8 cellular contexts compared by ENCODE assay signal in genomic region chr17:19361975-19362292, GRCh38. TPM values are rescaled to one million over a fixed set of nuclear protein-coding genes. Genes with fewer than 3 reads are reported as not detected.
DNase-seq lines count a peak whose midpoint lies in the region; ATAC-seq, FAIRE-seq and TF ChIP-seq lines count a peak whose summit lies in the region.

No MANE protein-coding gene starts in this region.

- H3K36me3 Mint-ChIP-seq in H9 (ENCODE audit: insufficient read depth in 1 of 3, low read depth in 3 of 3), result peaks cover 9 to 29% (median 26%) of the 10 kb centered on the region in 3 experiments
- H3K36me3 Mint-ChIP-seq in activated CD8-positive, alpha-beta T cell treated with anti-CD3 and anti-CD28 coated beads for 36 hours (ENCODE audit: low read depth), result no peaks in the 10 kb centered on the region

- peak overlapping the region; percentile 71 for H3K4me3 ChIP-seq in iPS-11a (ENCODE audit: low read depth, low read length)
- H3K4me3 ChIP-seq in small intestine (ENCODE audit: low read depth in 1 of 2, low read length in 2 of 2), result peak overlapping the region; percentile 47 to 71

- H3K4ac ChIP-seq in H9 (ENCODE audit: low read depth, low read length), result no peak overlapping the region

- H4K5ac ChIP-seq in H9 (ENCODE audit: insufficient read length, low read depth, low read length), result no peak overlapping the region

- peaks cover 5% of the 10 kb centered on the region; the same call in 1 of the 2 replicates for H3K27me3 Mint-ChIP-seq in H9 (ENCODE audit: low read depth)
- H3K27me3 Mint-ChIP-seq in activated CD8-positive, alpha-beta T cell treated with anti-CD3 and anti-CD28 coated beads for 36 hours, result peaks cover 4% of the 10 kb centered on the region

- no peak for TF ChIP-seq CTCF in H9 (conservative IDR thresholded peaks at IDR 0.05)
- no peak for TF ChIP-seq CTCF in activated CD8-positive, alpha-beta T cell treated with anti-CD3 and anti-CD28 coated beads for 36 hours (IDR thresholded peaks at IDR 0.05)

- intact Hi-C loops in activated CD8-positive, alpha-beta T cell treated with anti-CD3 and anti-CD28 coated beads for 36 hours (cut with micrococcal nuclease), result loop anchor here (2.0 kb wide), 1 partner anchor 85 kb away; no protein-coding TSS in a partner anchor

- no peak overlapping the region for H2BK120ac ChIP-seq in H9 (ENCODE audit: low read depth, low read length, poor library complexity, severe bottlenecking)

- peak overlapping the region; percentile 58 for H3K9ac ChIP-seq in H9 (ENCODE audit: extremely low read depth, insufficient read length, low read length)

- no peak overlapping the region; the same call in 1 of the 2 replicates for H3K14ac ChIP-seq in H9 (ENCODE audit: insufficient read depth, low read length)

- H3K79me1 ChIP-seq in H9 (ENCODE audit: insufficient read depth, low read depth, low read length, poor library complexity, severe bottlenecking), result no peaks in the 10 kb centered on the region

- no peak overlapping the region for H2BK12ac ChIP-seq in H9 (ENCODE audit: insufficient read length, low read depth, low read length)

- POLR2A ChIA-PET in activated CD8-positive, alpha-beta T cell treated with anti-CD3 and anti-CD28 coated beads for 36 hours (lab: Charles Lee), result interaction anchor here (1.2 to 1.4 kb wide), 2 partner anchors 86 to 286 kb away, joined by 4 read pairs; partner anchors contain the start of gene ALDH3A2

- H3K9me3 ChIP-seq in H9 (ENCODE audit: control insufficient read depth, low read depth, low read length), result no peaks in the 10 kb centered on the region
- no peaks in the 10 kb centered on the region for H3K9me3 ChIP-seq in small intestine (ENCODE audit: control insufficient read depth, low read depth)

- WGBS in H9 (ENCODE audit: extremely low coverage, insufficient read length, low lambda C conversion rate), result no CpG with 5 or more reads among the region's 16 CpGs
- WGBS in small intestine, 3 donors, result 8 to 15% (median 13%) methylated on average over 12 to 16 of the region's 16 CpGs

- H2AFZ ChIP-seq in H9 (ENCODE audit: low read length), result no peak overlapping the region

- no peak overlapping the region for H3K27ac ChIP-seq in H9 (ENCODE audit: insufficient read length, low read depth, low read length)
- no peak overlapping the region for H3K27ac ChIP-seq in small intestine (ENCODE audit: low read depth in 1 of 2, low read length in 1 of 2)

- DNase-seq in H9, result no peak
- DNase-seq in activated CD8-positive, alpha-beta T cell treated with anti-CD3 and anti-CD28 coated beads for 36 hours, result no peak
- no peak for DNase-seq in small intestine
- DNase-seq in NK-92 treated with Interleukin-12 subunit alpha and Interleukin-12 subunit beta, amount 100 ng/mL, for 24 hours (lab: John Stamatoyannopoulos, UW), result no peak
- DNase-seq in DMS 273 treated with DMSO at 0.1 percent for 48 hours (lab: John Stamatoyannopoulos, UW), result no peak

- H4K20me1 ChIP-seq in H9 (ENCODE audit: control insufficient read depth, insufficient read depth, insufficient read length), result no peaks in the 10 kb centered on the region

- no peak overlapping the region for H3T11ph ChIP-seq in H9 (ENCODE audit: low read length)

- H3K4me1 Mint-ChIP-seq in H9, result peaks cover 22 to 30% of the 10 kb centered on the region in 2 experiments
- H3K4me1 Mint-ChIP-seq in activated CD8-positive, alpha-beta T cell treated with anti-CD3 and anti-CD28 coated beads for 36 hours (ENCODE audit: low read depth), result peaks cover 5% of the 10 kb centered on the region

- H3K18ac ChIP-seq in H9 (ENCODE audit: insufficient read length, low read depth, low read length), result no peak overlapping the region

- H3K27me3 ChIP-seq in H9 (ENCODE audit: insufficient read depth, low read length) (no peaks in the 10 kb centered on the region), small intestine (ENCODE audit: control insufficient read depth in 2 of 2, insufficient read depth in 2 of 2, low read length in 2 of 2) (no peaks in the 10 kb centered on the region)

- H3K4me3 Mint-ChIP-seq in H9, result peak overlapping the region; percentile 84 to 88
- H3K4me3 Mint-ChIP-seq in activated CD8-positive, alpha-beta T cell treated with anti-CD3 and anti-CD28 coated beads for 36 hours, result peak overlapping the region; percentile 81

- no peaks in the 10 kb centered on the region for H3K36me3 ChIP-seq in small intestine (ENCODE audit: control insufficient read depth in 2 of 2, insufficient read depth in 2 of 2, low read length in 2 of 2)

- no peak overlapping the region for H3K56ac ChIP-seq in H9 (ENCODE audit: insufficient read length, low read depth, low read length)

- H3K4me2 ChIP-seq in H9 (ENCODE audit: insufficient read depth, insufficient read length, low read length), result peak overlapping the region; percentile 58

- 0 out of 2 replicates have a peak, but pooled peaks cover 2% of the 10 kb centered on the region for H3K79me2 ChIP-seq in H9 (ENCODE audit: insufficient read depth, low read length)

- no peak overlapping the region for H2BK5ac ChIP-seq in H9 (ENCODE audit: insufficient read length, low read length)

- no peaks in the 10 kb centered on the region for H3K4me1 ChIP-seq in H9 (ENCODE audit: insufficient read depth, low read length)
- H3K4me1 ChIP-seq in small intestine (ENCODE audit: control insufficient read depth in 2 of 2, insufficient read depth in 1 of 2, low read depth in 1 of 2, low read length in 1 of 2), result peaks cover 0 to 2% of the 10 kb centered on the region in 2 donors

- no peak overlapping the region for H2AK5ac ChIP-seq in H9 (ENCODE audit: insufficient read length, low read length)

- CTCF ChIA-PET in activated CD8-positive, alpha-beta T cell treated with anti-CD3 and anti-CD28 coated beads for 36 hours (lab: Charles Lee), result interaction anchor here (0.6 to 7.8 kb wide), 13 partner anchors 9 to 138 kb away, joined by 3 to 133 read pairs (median 7); partner anchors contain the start of gene MAPK7

- H2BK15ac ChIP-seq in H9 (ENCODE audit: low read depth, low read length), result no peak overlapping the region

- H3K23ac ChIP-seq in H9 (ENCODE audit: insufficient read length, low read depth, low read length), result no peak overlapping the region

- H4K91ac ChIP-seq in H9 (ENCODE audit: insufficient read length, low read depth, low read length), result no peak overlapping the region

- H3K9me3 Mint-ChIP-seq in H9, result no peaks in the 10 kb centered on the region; a peak in 1 of 5 replicates
- no peaks in the 10 kb centered on the region for H3K9me3 Mint-ChIP-seq in activated CD8-positive, alpha-beta T cell treated with anti-CD3 and anti-CD28 coated beads for 36 hours

- H3K27ac Mint-ChIP-seq in H9, result no peak overlapping the region
- no peak overlapping the region for H3K27ac Mint-ChIP-seq in activated CD8-positive, alpha-beta T cell treated with anti-CD3 and anti-CD28 coated beads for 36 hours

- H3K23me2 ChIP-seq in H9 (ENCODE audit: insufficient read length, low read depth, low read length, poor library complexity, severe bottlenecking), result no peaks in the 10 kb centered on the region

- H2BK20ac ChIP-seq in H9 (ENCODE audit: low read depth, low read length, poor library complexity, severe bottlenecking), result no peak overlapping the region

- no peak for FAIRE-seq in small intestine (lab: Jason Lieb, UNC)

- no peak overlapping the region for H4K8ac ChIP-seq in H9 (replicated peaks; ENCODE audit: insufficient read length, low read depth, low read length)

- no peak for ATAC-seq in activated CD8-positive, alpha-beta T cell treated with anti-CD3 and anti-CD28 coated beads for 36 hours
- ATAC-seq in GM18861 (IDR thresholded peaks at IDR 0.05; ENCODE audit: unreplicated experiment) (no peak), GM21825 (IDR thresholded peaks at IDR 0.05; ENCODE audit: unreplicated experiment) (no peak)

RNA-seq across cellular contexts. Expression of gene B9D1, which starts 0.6 kb away (rescaled TPM):
- total RNA-seq in H9 (2021), result 27.4 and 30.4 TPM in 2 replicates
- 1 to 10 TPM; 7.2 to 9.4 TPM for total RNA-seq in activated CD8-positive, alpha-beta T cell treated with anti-CD3 and anti-CD28 coated beads for 36 hours
- 10 to 100 TPM in 2 of 3 donors, 1 to 10 TPM in 1; 2.2 to 13.2 (median 12.5) TPM for polyA plus RNA-seq in small intestine

RNA-seq across cellular contexts. Expression of gene MAPK7, which starts 16.4 kb away (rescaled TPM):
- total RNA-seq in H9 (2021), result 43.8 and 45.5 TPM in 2 replicates
- 10 to 100 TPM; 25.1 to 27.1 TPM for total RNA-seq in activated CD8-positive, alpha-beta T cell treated with anti-CD3 and anti-CD28 coated beads for 36 hours
- polyA plus RNA-seq in small intestine, result 10 to 100 TPM; 18.6 to 19.9 (median 18.9) TPM

RNA-seq across cellular contexts. Expression of gene MFAP4, which starts 25.1 kb away (rescaled TPM):
- 1.5 and 2.0 TPM in 2 replicates for total RNA-seq in H9 (2021)
- total RNA-seq in activated CD8-positive, alpha-beta T cell treated with anti-CD3 and anti-CD28 coated beads for 36 hours, result under 1 TPM; 0.47 to 0.70 TPM
- 10 to 100 TPM in 2 of 3 donors, 1 to 10 TPM in 1; 2.2 to 54.0 (median 16.8) TPM for polyA plus RNA-seq in small intestine

RNA-seq across cellular contexts. Expression of gene RNF112, which starts 49.1 kb away (rescaled TPM):
- total RNA-seq in H9 (2021), result 0.81 and 1.1 TPM in 2 replicates
- total RNA-seq in activated CD8-positive, alpha-beta T cell treated with anti-CD3 and anti-CD28 coated beads for 36 hours, result under 1 TPM; 0.34 to 0.63 TPM
- 1 to 10 TPM; 1.1 to 5.6 (median 2.7) TPM for polyA plus RNA-seq in small intestine
